26 cellular contexts compared by ENCODE assay signal in the genomic region with DNA sequence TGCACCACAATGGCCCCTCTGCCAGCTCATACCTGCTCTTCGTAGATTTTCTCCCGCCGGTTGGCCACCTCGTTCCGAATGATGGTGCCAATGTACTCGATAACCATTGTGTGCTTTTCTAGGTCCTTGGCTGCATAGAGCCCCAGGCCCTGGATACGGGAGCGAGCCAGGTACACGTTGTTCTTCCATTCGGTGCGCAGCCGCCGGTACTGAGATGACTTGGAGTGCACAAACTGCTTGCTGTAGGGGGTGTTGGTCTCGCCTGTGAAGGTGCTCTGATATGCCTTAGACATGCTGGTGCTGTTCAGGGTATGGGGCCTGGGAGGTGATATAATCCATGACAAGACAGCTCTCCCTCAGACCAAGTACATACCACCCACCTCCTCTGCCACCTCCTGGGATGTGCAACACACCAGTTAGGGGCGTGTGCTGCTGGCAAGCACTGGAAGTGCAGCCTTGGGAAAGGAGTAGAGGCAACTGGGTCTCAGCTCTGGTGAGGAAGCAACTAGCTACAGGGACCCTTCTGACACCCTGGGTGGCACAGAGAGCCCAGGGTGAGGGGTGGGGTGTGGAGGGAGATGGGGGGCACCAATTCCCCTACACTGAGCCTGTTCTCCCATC. TPM values are rescaled to one million over a fixed set of nuclear protein-coding genes. Genes with fewer than 3 reads are reported as not detected.
DNase-seq lines count a peak whose midpoint lies in the region; ATAC-seq and TF ChIP-seq lines count a peak whose summit lies in the region.
"Had no signal": no experiment of that assay in that cellular context is flagged by ENCODE, and none has a peak within 500 bp of the region (broad histone marks: within the 10 kb centered on the region; RNA-seq: fewer than 3 reads in every experiment).

No MANE protein-coding gene starts in this region.

- no peak overlapping the region for H2BK12ac ChIP-seq in H9 (ENCODE audit: insufficient read length, low read depth, low read length)

- TF ChIP-seq CTCF in RWPE1 (conservative IDR thresholded peaks at IDR 0.05; ENCODE audit: low read depth) = no peak
- no peak for TF ChIP-seq CTCF in H9 (conservative IDR thresholded peaks at IDR 0.05)

- H3K4me1 ChIP-seq in BLaER1 = peaks cover 21% of the 10 kb centered on the region
- H3K4me1 ChIP-seq in H9 (ENCODE audit: insufficient read depth, low read length) = no peaks in the 10 kb centered on the region
- H3K4me1 ChIP-seq: BE2C had no signal

- no peaks in the 10 kb centered on the region for H3K79me1 ChIP-seq in H9 (ENCODE audit: insufficient read depth, low read depth, low read length, poor library complexity, severe bottlenecking)

- no peak for ATAC-seq in memory B cell (ENCODE audit: low read depth)
- ATAC-seq in GM21515 (IDR thresholded peaks at IDR 0.05; ENCODE audit: unreplicated experiment) = no peak
- ATAC-seq: A549 had no signal

- no peak overlapping the region for H3K4me3 Mint-ChIP-seq in T-helper 2 cell treated with Interferon-gamma antibody and Interleukin-4, amounts not matched to agents 5 μg/mL and 100 μg/mL, for 36 hours
- no peak overlapping the region for H3K4me3 Mint-ChIP-seq in memory B cell
- no peak overlapping the region for H3K4me3 Mint-ChIP-seq in H9

- H3K27ac ChIP-seq in BLaER1 (no peak overlapping the region), RWPE1 (peak overlapping the region; percentile 71), H9 (ENCODE audit: insufficient read length, low read depth, low read length) (no peak overlapping the region)
- H3K27ac ChIP-seq: A549, brain microvascular endothelial cell, ovary, stomach had no signal

- H3K27me3 Mint-ChIP-seq in T-helper 2 cell treated with Interferon-gamma antibody and Interleukin-4, amounts not matched to agents 5 μg/mL and 100 μg/mL, for 36 hours (ENCODE audit: low read depth) = no peaks in the 10 kb centered on the region
- H3K27me3 Mint-ChIP-seq in memory B cell (no peaks in the 10 kb centered on the region), H9 (ENCODE audit: low read depth) (no peaks in the 10 kb centered on the region; the same call in 1 of the 2 replicates)

- H3K23me2 ChIP-seq in H9 (ENCODE audit: insufficient read length, low read depth, low read length, poor library complexity, severe bottlenecking) = peaks cover 8% of the 10 kb centered on the region

- DNase-seq in T-helper 2 cell treated with Interferon-gamma antibody and Interleukin-4, amounts not matched to agents 5 μg/mL and 100 μg/mL, for 36 hours (ENCODE audit: low spot score) = no peak
- DNase-seq in T-helper 2 cell (no peak), RWPE1 (ENCODE audit: low spot score) (no peak), memory B cell (ENCODE audit: low spot score in 2 of 2) (no peak), H9 (no peak), NCI-H345 (lab: John Stamatoyannopoulos, UW) (no peak)
- DNase-seq: activated CD4-positive, CD25-positive, alpha-beta regulatory T cell; BE2C; brain microvascular endothelial cell; GOT3; KBM-7; kidney glomerular epithelial cell; mammary epithelial cell; MM.1S; NCI-H524 treated with DMSO at 0.1 percent for 48 hours; ovary; stimulated activated CD4-positive, alpha-beta T cell treated with anti-CD3 and anti-CD28 coated beads, Interleukin-4, amount 100 ng/mL, for 4 hours; stomach; T1000; trophoblast cell had no signal

- no peak overlapping the region for H3K23ac ChIP-seq in H9 (ENCODE audit: insufficient read length, low read depth, low read length)

- H3K36me3 ChIP-seq in BLaER1 = peaks cover 66% of the 10 kb centered on the region
- H3K36me3 ChIP-seq: ovary had no signal

- no peak overlapping the region for H3K14ac ChIP-seq in H9 (ENCODE audit: insufficient read depth, low read length)

- POLR2A ChIA-PET in RWPE1 (lab: Yijun Ruan, JAX; ENCODE audit: low non-redundant PET) = no interaction called here

- no peaks in the 10 kb centered on the region for H3K9me3 Mint-ChIP-seq in T-helper 2 cell treated with Interferon-gamma antibody and Interleukin-4, amounts not matched to agents 5 μg/mL and 100 μg/mL, for 36 hours
- H3K9me3 Mint-ChIP-seq in memory B cell (no peaks in the 10 kb centered on the region), H9 (no peaks in the 10 kb centered on the region)
- H3K9me3 Mint-ChIP-seq: activated T-helper 2 cell treated with anti-CD3 and anti-CD28 coated beads, Interferon-gamma antibody, Interleukin-2, Interleukin-4, amounts not matched to agents 10 μg/mL and 5 μg/mL and 100 μg/mL, durations not matched to agents 14 hours and 24 hours and 36 hours had no signal

- H3K9me3 ChIP-seq in BLaER1 (no peaks in the 10 kb centered on the region), H9 (ENCODE audit: control insufficient read depth, low read depth, low read length) (no peaks in the 10 kb centered on the region)
- H3K9me3 ChIP-seq: A549, BE2C, ovary, stomach had no signal

- H3K79me2 ChIP-seq in H9 (ENCODE audit: insufficient read depth, low read length) = no peaks in the 10 kb centered on the region

- H2BK20ac ChIP-seq in H9 (ENCODE audit: low read depth, low read length, poor library complexity, severe bottlenecking) = no peak overlapping the region

- H3K4me3 ChIP-seq in BLaER1 = no peak overlapping the region
- H3K4me3 ChIP-seq: A549, ovary, SK-N-MC, stomach had no signal

- H2BK15ac ChIP-seq in H9 (ENCODE audit: low read depth, low read length) = no peak overlapping the region

- H3K4me2 ChIP-seq in BLaER1 (no peak overlapping the region), H9 (ENCODE audit: insufficient read depth, insufficient read length, low read length) (no peak overlapping the region)
- H3K4me2 ChIP-seq: A549 had no signal

- no CpG with 5 or more reads among the region's 15 CpGs for WGBS in H9 (ENCODE audit: extremely low coverage, insufficient read length, low lambda C conversion rate)

- CTCF ChIA-PET in RWPE1 (lab: Yijun Ruan, JAX) = no interaction called here

- H3K4me1 Mint-ChIP-seq in T-helper 2 cell treated with Interferon-gamma antibody and Interleukin-4, amounts not matched to agents 5 μg/mL and 100 μg/mL, for 36 hours (ENCODE audit: low read depth) = peaks cover 16% of the 10 kb centered on the region
- peaks cover 12% of the 10 kb centered on the region for H3K4me1 Mint-ChIP-seq in memory B cell
- H3K4me1 Mint-ChIP-seq in H9 = peaks cover 13 to 14% of the 10 kb centered on the region in 2 experiments

- no peak overlapping the region for H2BK5ac ChIP-seq in H9 (ENCODE audit: insufficient read length, low read length)

- no peak overlapping the region for H2AFZ ChIP-seq in H9 (ENCODE audit: low read length)

- H3K4ac ChIP-seq in H9 (ENCODE audit: low read depth, low read length) = no peak overlapping the region

- H3K27ac Mint-ChIP-seq in T-helper 2 cell treated with Interferon-gamma antibody and Interleukin-4, amounts not matched to agents 5 μg/mL and 100 μg/mL, for 36 hours = peak overlapping the region; percentile 19
- H3K27ac Mint-ChIP-seq in memory B cell = peak overlapping the region; percentile 71
- no peak overlapping the region; a peak in 1 of 7 replicates for H3K27ac Mint-ChIP-seq in H9
- H3K27ac Mint-ChIP-seq: activated T-helper 2 cell treated with anti-CD3 and anti-CD28 coated beads, Interferon-gamma antibody, Interleukin-2, Interleukin-4, amounts not matched to agents 10 μg/mL and 5 μg/mL and 100 μg/mL, durations not matched to agents 14 hours and 24 hours and 36 hours had no signal

- H3K56ac ChIP-seq in H9 (ENCODE audit: insufficient read length, low read depth, low read length) = no peak overlapping the region

- no peak overlapping the region for H2AK5ac ChIP-seq in H9 (ENCODE audit: insufficient read length, low read length)

- H4K20me1 ChIP-seq in BLaER1 (peaks cover 41% of the 10 kb centered on the region), H9 (ENCODE audit: control insufficient read depth, insufficient read depth, insufficient read length) (no peaks in the 10 kb centered on the region)

- H4K91ac ChIP-seq in H9 (ENCODE audit: insufficient read length, low read depth, low read length) = no peak overlapping the region

- H3K18ac ChIP-seq in H9 (ENCODE audit: insufficient read length, low read depth, low read length) = no peak overlapping the region

- H3K9ac ChIP-seq in BLaER1 (0 out of 2 replicates have a peak overlapping the region, but pooled peaks have one; percentile 5), H9 (ENCODE audit: extremely low read depth, insufficient read length, low read length) (no peak overlapping the region)

- H3K36me3 Mint-ChIP-seq in T-helper 2 cell treated with Interferon-gamma antibody and Interleukin-4, amounts not matched to agents 5 μg/mL and 100 μg/mL, for 36 hours (ENCODE audit: low read depth) = peaks cover 50% of the 10 kb centered on the region
- H3K36me3 Mint-ChIP-seq in memory B cell (peaks cover 23% of the 10 kb centered on the region), H9 (ENCODE audit: insufficient read depth in 1 of 3, low read depth in 3 of 3) (peaks cover 32 to 67% (median 62%) of the 10 kb centered on the region in 3 experiments)

- no peak overlapping the region for H4K8ac ChIP-seq in H9 (replicated peaks; ENCODE audit: insufficient read length, low read depth, low read length)

- no peak overlapping the region for H2BK120ac ChIP-seq in H9 (ENCODE audit: low read depth, low read length, poor library complexity, severe bottlenecking)

- H3K27me3 ChIP-seq in BLaER1 = no peaks in the 10 kb centered on the region
- H3K27me3 ChIP-seq in H9 (ENCODE audit: insufficient read depth, low read length) = no peaks in the 10 kb centered on the region; the same call in 1 of the 2 replicates
- H3K27me3 ChIP-seq: BE2C, brain microvascular endothelial cell, ovary, stomach had no signal

- H3T11ph ChIP-seq in H9 (ENCODE audit: low read length) = no peak overlapping the region

- H4K5ac ChIP-seq in H9 (ENCODE audit: insufficient read length, low read depth, low read length) = no peak overlapping the region

RNA-seq across cellular contexts. Expression of gene PRKAG1, which starts 4.1 kb away (rescaled TPM):
- total RNA-seq in H9 (2021) = 34.8 and 36.7 TPM in 2 replicates

RNA-seq across cellular contexts. Expression of gene DDN, which starts 23.5 kb away (rescaled TPM):
- 0.35 and 0.39 TPM in 2 replicates for total RNA-seq in H9 (2021)

RNA-seq across cellular contexts. Expression of gene KMT2D, which starts 37.9 kb away (rescaled TPM):
- total RNA-seq in H9 (2021) = 83.9 and 93.7 TPM in 2 replicates

RNA-seq across cellular contexts. Expression of gene WNT1, which starts 44.5 kb away (rescaled TPM):
- not detected in 2 replicates for total RNA-seq in H9 (2021)
- total RNA-seq: glomerular endothelial cell, mammary epithelial cell, ovary, stomach had no signal

RNA-seq across cellular contexts. Expression of gene RHEBL1, which starts 47.1 kb away (rescaled TPM):
- total RNA-seq in H9 (2021) = 4.0 and 4.1 TPM in 2 replicates
- total RNA-seq: stomach had no signal

Comparison
In these comparisons a context has a peak if more than half of its experiments do, and no peak if none do; other contexts are left out.
1. H3K27ac Mint-ChIP-seq: peak in T-helper 2 cell treated with Interferon-gamma antibody and Interleukin-4, amounts not matched to agents 5 μg/mL and 100 μg/mL, for 36 hours (single experiment) and memory B cell (single experiment); none in H9 (0 of 3).